In the genomic region with DNA sequence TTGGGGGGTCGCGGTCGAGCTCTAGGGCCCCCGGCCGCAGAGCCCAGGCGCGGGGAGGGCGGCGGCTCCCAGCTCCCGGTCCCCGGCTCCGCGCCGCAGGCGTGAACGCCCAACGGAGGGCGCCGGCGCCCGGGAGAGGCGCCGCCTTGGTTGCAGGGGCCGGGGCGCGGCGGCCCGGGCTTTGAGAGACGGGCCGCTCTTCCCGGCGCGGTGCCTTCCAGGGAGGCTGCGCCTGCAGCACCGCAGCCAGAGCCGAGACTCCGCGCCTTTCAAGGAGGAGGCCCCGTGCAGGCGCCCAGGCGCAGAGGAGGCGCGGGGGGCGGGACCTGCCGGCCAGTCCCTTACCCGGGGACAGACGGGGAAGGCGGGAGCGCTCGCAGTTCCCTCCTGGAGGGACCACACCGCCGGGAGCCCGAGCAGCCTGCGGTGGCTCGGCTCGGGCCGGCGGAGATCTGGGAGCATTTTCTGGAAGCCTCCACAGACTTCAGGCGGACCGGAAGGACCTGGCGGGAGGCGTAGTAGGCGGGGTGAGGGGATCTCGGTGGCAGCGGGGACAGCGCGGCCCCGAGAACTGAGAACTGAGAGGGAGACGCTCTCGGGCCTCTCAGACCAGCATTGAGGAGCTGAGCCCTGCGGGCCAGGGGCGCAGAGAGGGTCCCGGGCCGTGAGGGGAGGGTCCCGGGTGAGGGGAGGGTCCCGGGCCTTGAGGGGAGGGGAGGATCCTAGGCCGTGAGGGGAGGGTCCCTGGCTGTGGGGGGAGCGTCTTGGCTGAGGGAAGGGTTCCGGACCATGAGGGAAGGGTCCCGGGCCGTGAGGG, we compare ENCODE assay signal across 8 cellular contexts. TPM values are rescaled to one million over a fixed set of nuclear protein-coding genes. Genes with fewer than 3 reads are reported as not detected.
DNase-seq lines count a peak whose midpoint lies in the region; ATAC-seq, FAIRE-seq and TF ChIP-seq lines count a peak whose summit lies in the region.

No MANE protein-coding gene starts in this region.

- in situ Hi-C loops in GM12878 (cut with MboI), result loop anchor here (5.0 kb wide), 1 partner anchor 449 kb away; no protein-coding TSS in a partner anchor

- RAD21 ChIA-PET in GM12878 (lab: Charles Lee; ENCODE audit: unreplicated experiment), result interaction anchor here (0.6 to 1.4 kb wide), 5 partner anchors 184 to 619 kb away, joined by 3 to 9 read pairs (median 3); no protein-coding TSS in a partner anchor

- H3K27me3 ChIP-seq in PC-3 (ENCODE audit: low read length) (no peaks in the 10 kb centered on the region), GM12878 (replicated peaks in 1 of 2; ENCODE audit: control insufficient read depth in 2 of 2, insufficient read depth in 2 of 2, low read length in 1 of 2) (no peaks in the 10 kb centered on the region; a peak in 1 of 4 replicates), small intestine (ENCODE audit: control insufficient read depth in 2 of 2, insufficient read depth in 2 of 2, low read length in 2 of 2) (no peaks in the 10 kb centered on the region)

- FAIRE-seq in GM12878 (lab: Jason Lieb, UNC) (no peak), small intestine (lab: Jason Lieb, UNC) (no peak)

- TF ChIP-seq POLR2A in GM12878 (IDR thresholded peaks at IDR 0.05; ENCODE audit: low read depth, low read length), result no peak

- TF ChIP-seq CTCF in PC-3 (conservative IDR thresholded peaks at IDR 0.05; ENCODE audit: low read depth, low read length), result no peak
- no peak for TF ChIP-seq CTCF in GM12878 (IDR thresholded peaks at IDR 0.05 in 2 of 3, conservative IDR thresholded peaks at IDR 0.05 in 1 of 3; ENCODE audit: control insufficient read depth in 2 of 3, extremely low read depth in 1 of 3, insufficient read depth in 1 of 3, low read depth in 3 of 3, low read length in 3 of 3)

- no peaks in the 10 kb centered on the region for H4K20me1 ChIP-seq in PC-3 (ENCODE audit: low read length)
- no peaks in the 10 kb centered on the region for H4K20me1 ChIP-seq in GM12878 (ENCODE audit: control insufficient read depth, insufficient read depth)

- intact Hi-C loops in PC-3 (cut with micrococcal nuclease) (loop anchor here (2.0 kb wide), 1 partner anchor 451 kb away; no protein-coding TSS in a partner anchor), GM12878 (cut with micrococcal nuclease; ENCODE audit: unreplicated experiment) (loop anchor here (2.0 to 10.0 kb wide), 4 partner anchors 181 to 619 kb away; partner anchors contain the start of genes ADPRHL1, CUL4A, F10 and PCID2)

- H3K4me3 ChIP-seq in PC-3 (ENCODE audit: low read length) (peak overlapping the region; percentile 70), GM12878 (peak overlapping the region; percentile 22), small intestine (ENCODE audit: low read depth in 1 of 2, low read length in 2 of 2) (peak overlapping the region; percentile 40 to 69)

- no peak for TF ChIP-seq RAD21 in GM12878 (IDR thresholded peaks at IDR 0.05; ENCODE audit: insufficient read depth, low read depth, low read length)

- WGBS in GM12878 (ENCODE audit: insufficient coverage, insufficient replicate concordance, low lambda C conversion rate, missing lambda C conversion rate), result 2% methylated on average over 75 of the region's 81 CpGs
- WGBS in small intestine, 3 donors, result 1 to 2% (median 2%) methylated on average over 73 to 81 of the region's 81 CpGs

- H3K9me2 ChIP-seq in PC-3 (replicated peaks; ENCODE audit: low read length), result no peaks in the 10 kb centered on the region

- H3K4me2 ChIP-seq in PC-3 (ENCODE audit: low read length) (peak overlapping the region; percentile 78), GM12878 (ENCODE audit: control insufficient read depth, insufficient read depth) (peak overlapping the region; percentile 89)

- POLR2A ChIA-PET in PC-3 (lab: Charles Lee; ENCODE audit: unreplicated experiment) (no interaction called here), GM12878 (lab: Charles Lee) (no interaction called here)

- no TSS peak for BruUV-seq in PC-3 (replicated peaks; lab: Mats Ljungman, UMichigan)
- no TSS peak for BruUV-seq in GM12878 (replicated peaks; lab: Mats Ljungman, UMichigan)

- no peaks in the 10 kb centered on the region for H3K9me3 ChIP-seq in PC-3 (ENCODE audit: low read length)
- no peaks in the 10 kb centered on the region for H3K9me3 ChIP-seq in GM12878 (replicated peaks; ENCODE audit: control insufficient read depth, insufficient read depth, low read length)
- no peaks in the 10 kb centered on the region for H3K9me3 ChIP-seq in small intestine (ENCODE audit: control insufficient read depth, low read depth)

- H3K4me1 ChIP-seq in PC-3 (ENCODE audit: insufficient read depth, low read length) (no peaks in the 10 kb centered on the region), GM12878 (ENCODE audit: control insufficient read depth, insufficient read depth, low read length) (peaks cover 4% of the 10 kb centered on the region; the same call in 1 of the 2 replicates), small intestine (ENCODE audit: control insufficient read depth in 2 of 2, insufficient read depth in 1 of 2, low read depth in 1 of 2, low read length in 1 of 2) (peaks cover 0 to 3% of the 10 kb centered on the region in 2 donors)

- H3K79me2 ChIP-seq in PC-3 (ENCODE audit: low read length) (no peaks in the 10 kb centered on the region), GM12878 (ENCODE audit: control insufficient read depth, insufficient read depth, low read length) (no peaks in the 10 kb centered on the region)

- SMC1A ChIA-PET in GM12878 (lab: Charles Lee; ENCODE audit: uncharacterized antibody, unreplicated experiment), result interaction anchor here (1.2 kb wide), 1 partner anchor 451 kb away, joined by 3 read pairs; no protein-coding TSS in a partner anchor

- peak; percentile 33 for DNase-seq in activated naive CD4-positive, alpha-beta T cell treated with Interleukin-2 at 50 U/mL for 16 hours
- no peak for DNase-seq in activated naive CD4-positive, alpha-beta T cell (lab: John Stamatoyannopoulos, UW)
- DNase-seq in PC-3 (peak; percentile 28), GM12878 (ENCODE audit: low read depth, low spot score) (no peak), iPS-NIHi11 (ENCODE audit: low spot score) (peak; percentile 75), small intestine (peak; percentile 35), foreskin melanocyte (no peak)

- H3K9ac ChIP-seq in PC-3 (ENCODE audit: low read length), result peak overlapping the region; percentile 22; the same call in 1 of the 2 replicates
- no peak overlapping the region; the same call in 1 of the 2 replicates for H3K9ac ChIP-seq in GM12878 (ENCODE audit: control insufficient read depth, insufficient read depth, low read length)

- no peaks in the 10 kb centered on the region for H3F3A ChIP-seq in PC-3 (ENCODE audit: low read length, unreplicated experiment)

- ATAC-seq in HG03039 (IDR thresholded peaks at IDR 0.05; ENCODE audit: unreplicated experiment), result peak; percentile 28
- peak; percentile 65 for ATAC-seq in PC-3
- peak; percentile 61 for ATAC-seq in GM12878

- CTCF ChIA-PET in PC-3 (lab: Charles Lee) (interaction anchor here (0.5 to 1.0 kb wide), 4 partner anchors 12 to 508 kb away, joined by 3 to 6 read pairs (median 4); no protein-coding TSS in a partner anchor), GM12878 (lab: Yijun Ruan, JAX) (interaction anchor here (0.7 to 1.4 kb wide), 14 partner anchors 10 to 619 kb away, joined by 3 to 16 read pairs (median 5); no protein-coding TSS in a partner anchor)

- H2AFZ ChIP-seq in PC-3 (ENCODE audit: low read length) (peak overlapping the region; percentile 69), GM12878 (ENCODE audit: control insufficient read depth, low read depth, low read length) (peak overlapping the region; percentile 87)

- TF ChIP-seq EP300 in GM12878 (IDR thresholded peaks at IDR 0.05; ENCODE audit: borderline replicate concordance in 1 of 2, control insufficient read depth in 1 of 2, low read depth in 2 of 2, low read length in 2 of 2), result no peak

- no peak overlapping the region for H3K27ac ChIP-seq in PC-3 (ENCODE audit: low read length)
- H3K27ac ChIP-seq in GM12878 (ENCODE audit: control insufficient read depth, insufficient read depth), result no peak overlapping the region
- peak overlapping the region; percentile 12 for H3K27ac ChIP-seq in small intestine (ENCODE audit: low read depth in 1 of 2, low read length in 1 of 2)

- H3K36me3 ChIP-seq in PC-3 (ENCODE audit: low read depth, low read length) (no peaks in the 10 kb centered on the region), GM12878 (ENCODE audit: control insufficient read depth in 2 of 2, insufficient read depth in 2 of 2, low read length in 1 of 2) (no peaks in the 10 kb centered on the region), small intestine (ENCODE audit: control insufficient read depth in 2 of 2, insufficient read depth in 2 of 2, low read length in 2 of 2) (no peaks in the 10 kb centered on the region)

TF ChIP-seq in GM12878, 131 proteins besides CTCF, POLR2A, EP300 and RAD21 (continues in another document):
- TF ChIP-seq HDAC2 (IDR thresholded peaks at IDR 0.05) (no peak), CHD2 (IDR thresholded peaks at IDR 0.05; ENCODE audit: borderline replicate concordance, low read depth, low read length) (no peak), SMARCA5 (IDR thresholded peaks at IDR 0.05) (no peak)

RNA-seq across cellular contexts. Expression of gene MCF2L, which starts 25.5 kb away (rescaled TPM):
- total RNA-seq in PC-3 (2014; rRNA removed) (5.9 and 11.6 TPM in 2 replicates), GM12878 (2014; rRNA removed) (0.06 and 0.16 TPM in 2 replicates), GM12878 (2014; rRNA removed; fragmentation: Illumina TruSeq; extraction: Trizol) (0.05 and 0.22 TPM in 2 replicates), GM12878 (2021) (0.96 and 1.1 TPM in 2 replicates)
- total RNA-seq in GM12878 (2013; cell fraction: nucleolus; rRNA removed), result 1.1 and 2.9 TPM in 2 replicates
- 0.37 TPM for polyA plus RNA-seq in GM12878 (2011; ENCODE audit: low read depth)
- polyA plus RNA-seq in GM12878 (2011; rRNA removed) (0.20 and 0.48 TPM in 2 replicates), GM12878 (2014; fragmentation: Illumina TruSeq; extraction: Trizol) (0.06 and 0.11 TPM in 2 replicates), GM12878 (2014; fragmentation: Nextera tagmentation; extraction: Ambion mirVana) (not detected), GM12878 (2014; rRNA removed) (0.06 and 0.37 TPM in 2 replicates), GM12878 (2016; fragmentation: Nextera tagmentation; extraction: Ambion mirVana) (under 1 TPM; 0.10 to 0.19 TPM), small intestine (10 to 100 TPM; 12.2 to 23.9 (median 20.1) TPM)
- polyA plus RNA-seq in GM12878 (2011; cell fraction: cytosol; rRNA removed), result 0.18 and 0.21 TPM in 2 replicates
- polyA plus RNA-seq in GM12878 (2011; cell fraction: nucleus; rRNA removed), result 0.94 and 1.4 TPM in 2 replicates
- polyA plus RNA-seq in GM12878 (2012), result 0.61 and 0.91 TPM in 2 replicates
- 0.15 and 1.1 TPM in 2 replicates for polyA minus RNA-seq in GM12878 (2011; rRNA and poly(A)+ RNA removed)
- polyA minus RNA-seq in GM12878 (2011; cell fraction: cytosol; rRNA and poly(A)+ RNA removed), result 1.3 and 3.4 TPM in 2 replicates
- polyA minus RNA-seq in GM12878 (2011; cell fraction: nucleus; rRNA and poly(A)+ RNA removed), result 0.36 and 1.5 TPM in 2 replicates

Comparison
In these comparisons a context has a peak if more than half of its experiments do, and no peak if none do; other contexts are left out.
1. DNase-seq: peak in activated naive CD4-positive, alpha-beta T cell treated with Interleukin-2 at 50 U/mL for 16 hours (single experiment), PC-3 (single experiment), iPS-NIHi11 (single experiment) and small intestine (single experiment); none in activated naive CD4-positive, alpha-beta T cell (0 of 4), GM12878 (single experiment) and foreskin melanocyte (single experiment).
2. H3K27ac ChIP-seq: peak in small intestine (2 of 2); none in PC-3 (single experiment) and GM12878 (single experiment).
3. Peak in every context shown above with its lines, with median percentiles within 50 percentile points of each other: ATAC-seq and H3K4me3 ChIP-seq.